1 cellular context compared by ENCODE assay signal in genomic region chr11:123286761-123287160, GRCh38.
TF ChIP-seq lines count a peak whose summit lies in the region.

No MANE protein-coding gene starts in this region.

TF ChIP-seq in H1, 55 proteins besides CTCF, POLR2A, EP300 and RAD21:
- TF ChIP-seq BRCA1 (IDR thresholded peaks at IDR 0.05; ENCODE audit: low read depth, low read length) (no peak), HDAC6 (IDR thresholded peaks at IDR 0.05; ENCODE audit: low read depth, low read length) (no peak), RFX5 (IDR thresholded peaks at IDR 0.05; ENCODE audit: borderline replicate concordance, low read depth, low read length) (no peak), CEBPB (IDR thresholded peaks at IDR 0.05; ENCODE audit: low read depth, low read length) (peak; percentile 95)
TF ChIP-seq in H1: peak in this region for 1.
